8 cellular contexts compared by ENCODE assay signal in the genomic region with DNA sequence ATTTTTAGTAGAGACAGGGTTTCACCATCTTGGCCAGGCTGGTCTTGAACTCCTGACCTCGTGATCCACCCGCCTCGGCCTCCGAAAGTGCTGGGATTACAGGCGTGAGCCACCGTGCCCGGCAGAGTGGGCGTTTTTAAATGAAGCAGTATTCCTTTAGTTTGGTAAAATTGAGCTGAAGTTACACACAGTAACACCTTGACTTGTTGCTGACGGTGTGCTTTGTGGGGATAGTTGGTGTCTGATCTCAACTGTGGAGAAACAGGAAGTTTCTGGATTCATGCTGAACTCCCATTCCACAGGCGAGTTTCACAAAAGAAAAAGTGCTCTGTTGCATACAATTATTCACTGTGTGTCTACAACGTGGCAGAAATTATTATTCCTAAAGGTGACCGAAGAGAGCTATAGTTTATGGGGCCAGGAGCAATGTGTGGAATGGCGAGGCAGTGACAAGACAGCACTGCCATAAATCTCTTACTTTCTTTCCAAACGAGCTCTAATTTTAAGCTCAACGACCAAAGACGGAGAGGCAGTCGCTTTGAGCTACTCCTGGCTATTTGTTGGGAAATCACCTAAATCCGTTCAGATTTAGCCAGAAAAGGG. TPM values are rescaled to one million over a fixed set of nuclear protein-coding genes. Genes with fewer than 3 reads are reported as not detected.
DNase-seq lines count a peak whose midpoint lies in the region; ATAC-seq and TF ChIP-seq lines count a peak whose summit lies in the region.

No MANE protein-coding gene starts in this region.

- peaks cover 13% of the 10 kb centered on the region for H3K27me3 Mint-ChIP-seq in activated CD4-positive, alpha-beta T cell treated with anti-CD3 and anti-CD28 coated beads, Interleukin-2, amount 10 ng/mL, durations not matched to agents 24 days and 14 days
- no peaks in the 10 kb centered on the region for H3K27me3 Mint-ChIP-seq in WTC11 (ENCODE audit: low read depth)

- H3K36me3 ChIP-seq in iPS-18a (ENCODE audit: control insufficient read depth, low read depth, low read length), result peaks cover under 1% of the 10 kb centered on the region
- no peaks in the 10 kb centered on the region for H3K36me3 ChIP-seq in stomach smooth muscle (ENCODE audit: control insufficient read depth in 2 of 2, insufficient read depth in 2 of 2, low read length in 2 of 2)

- CTCF ChIA-PET in WTC11 (lab: Charles Lee), result interaction anchor here (0.6 to 2.0 kb wide), 7 partner anchors 11 to 351 kb away, joined by 3 to 20 read pairs (median 4); no protein-coding TSS in a partner anchor

- H3K4me3 Mint-ChIP-seq in activated CD4-positive, alpha-beta T cell treated with anti-CD3 and anti-CD28 coated beads, Interleukin-2, amount 10 ng/mL, durations not matched to agents 24 days and 14 days, result peak overlapping the region; percentile 91
- H3K4me3 Mint-ChIP-seq in WTC11, result peak overlapping the region; percentile 79

- H3K9ac ChIP-seq in iPS-18a (ENCODE audit: low read length) (peak overlapping the region; percentile 48), stomach smooth muscle (ENCODE audit: low read length in 2 of 2) (peak overlapping the region; percentile 46 to 51)

- no peak for DNase-seq in activated CD4-positive, alpha-beta T cell treated with anti-CD3 and anti-CD28 coated beads, Interleukin-2, amount 10 ng/mL, durations not matched to agents 24 days and 14 days
- no peak for DNase-seq in activated CD4-positive, alpha-beta T cell treated with anti-CD3 and anti-CD28 coated beads for 4 hours
- DNase-seq in WTC11 (ENCODE audit: low spot score) (no peak), amygdala (lab: John Stamatoyannopoulos, UW) (no peak)

- ATAC-seq in WTC11 (peak; percentile 9), GM18870 (IDR thresholded peaks at IDR 0.05; ENCODE audit: unreplicated experiment) (no peak), HG02759 (IDR thresholded peaks at IDR 0.05; ENCODE audit: unreplicated experiment) (no peak)

- H3K9me3 ChIP-seq in iPS-18a (ENCODE audit: control insufficient read depth, low read depth, low read length) (no peaks in the 10 kb centered on the region), stomach smooth muscle (ENCODE audit: control insufficient read depth in 2 of 2, low read length in 2 of 2) (no peaks in the 10 kb centered on the region)

- peak overlapping the region; percentile 67 for H3K27ac ChIP-seq in iPS-18a (ENCODE audit: low read length)
- no peak overlapping the region for H3K27ac ChIP-seq in stomach smooth muscle (ENCODE audit: low read length)

- H3K4me1 Mint-ChIP-seq in activated CD4-positive, alpha-beta T cell treated with anti-CD3 and anti-CD28 coated beads, Interleukin-2, amount 10 ng/mL, durations not matched to agents 24 days and 14 days, result peaks cover 20% of the 10 kb centered on the region
- peaks cover 34% of the 10 kb centered on the region for H3K4me1 Mint-ChIP-seq in WTC11

- peaks cover 15% of the 10 kb centered on the region for H3K36me3 Mint-ChIP-seq in activated CD4-positive, alpha-beta T cell treated with anti-CD3 and anti-CD28 coated beads, Interleukin-2, amount 10 ng/mL, durations not matched to agents 24 days and 14 days (ENCODE audit: low read depth)
- H3K36me3 Mint-ChIP-seq in WTC11, result peaks cover 4% of the 10 kb centered on the region

- H3K4me1 ChIP-seq in iPS-18a (ENCODE audit: control insufficient read depth, low read depth, low read length) (peaks cover 17% of the 10 kb centered on the region), stomach smooth muscle (ENCODE audit: control insufficient read depth, insufficient read depth, low read length) (peaks cover 5% of the 10 kb centered on the region)

- no peaks in the 10 kb centered on the region for H3K9me3 Mint-ChIP-seq in activated CD4-positive, alpha-beta T cell treated with anti-CD3 and anti-CD28 coated beads, Interleukin-2, amount 10 ng/mL, durations not matched to agents 24 days and 14 days
- H3K9me3 Mint-ChIP-seq in WTC11, result peaks cover 5% of the 10 kb centered on the region

- peak overlapping the region; percentile 15 for H3K27ac Mint-ChIP-seq in activated CD4-positive, alpha-beta T cell treated with anti-CD3 and anti-CD28 coated beads, Interleukin-2, amount 10 ng/mL, durations not matched to agents 24 days and 14 days
- H3K27ac Mint-ChIP-seq in WTC11, result peak overlapping the region; percentile 98

- POLR2A ChIA-PET in WTC11 (lab: Charles Lee), result interaction anchor here (0.6 to 1.7 kb wide), 8 partner anchors 9 to 288 kb away, joined by 3 to 8 read pairs (median 5); partner anchors contain the start of genes IMPACT and TTC39C

- H3K4me3 ChIP-seq in iPS-18a (ENCODE audit: low read length) (peak overlapping the region; percentile 76), stomach smooth muscle (ENCODE audit: low read length in 2 of 2) (peak overlapping the region; percentile 68 to 74)

- no peaks in the 10 kb centered on the region for H3K27me3 ChIP-seq in iPS-18a (ENCODE audit: control insufficient read depth, insufficient read depth, low read length)
- peaks cover 2 to 3% of the 10 kb centered on the region in 2 donors for H3K27me3 ChIP-seq in stomach smooth muscle (ENCODE audit: control insufficient read depth in 1 of 2, insufficient read depth in 2 of 2, low read length in 2 of 2)

- intact Hi-C loops in activated CD4-positive, alpha-beta T cell treated with anti-CD3 and anti-CD28 coated beads, Interleukin-2, amount 10 ng/mL, durations not matched to agents 24 days and 14 days (cut with micrococcal nuclease), result no loop called here

- no peak for TF ChIP-seq CTCF in WTC11 (IDR thresholded peaks at IDR 0.05)

TF ChIP-seq in WTC11, 78 proteins besides CTCF, POLR2A, EP300 and RAD21:
- 0 out of 2 replicates have a peak, but pooled peaks have one; percentile 18 for TF ChIP-seq MYBL2 (CRISPR knock-in tag; IDR thresholded peaks at IDR 0.05)
- no peak for TF ChIP-seq CDX4 (CRISPR knock-in tag; IDR thresholded peaks at IDR 0.05; ENCODE audit: borderline replicate concordance)

RNA-seq across cellular contexts. Expression of gene CABYR, which starts 0.5 kb away (rescaled TPM):
- total RNA-seq in activated CD4-positive, alpha-beta T cell treated with anti-CD3 and anti-CD28 coated beads, Interleukin-2, amount 10 ng/mL, durations not matched to agents 24 days and 14 days, result 0.36 and 1.3 TPM in 2 replicates
- total RNA-seq in WTC11 (2021), result 12.9 to 19.3 TPM (median 16.1 TPM) in 3 replicates
